17 cellular contexts compared by ENCODE assay signal in genomic region chr18:61731693-61732376, GRCh38.
DNase-seq lines count a peak whose midpoint lies in the region; ATAC-seq, FAIRE-seq and TF ChIP-seq lines count a peak whose summit lies in the region.
"Had no signal": no experiment of that assay in that cellular context is flagged by ENCODE, and none has a peak within 500 bp of the region (broad histone marks: within the 10 kb centered on the region; RNA-seq: fewer than 3 reads in every experiment).

No MANE protein-coding gene starts in this region.

- peaks cover 15% of the 10 kb centered on the region for H3K4me1 ChIP-seq in neural progenitor cell
- peaks cover 6 to 17% (median 11%) of the 10 kb centered on the region in 4 donors for H3K4me1 ChIP-seq in upper lobe of left lung

- no peaks in the 10 kb centered on the region for H3K36me3 Mint-ChIP-seq in neural progenitor cell

- H3K27me3 Mint-ChIP-seq in neural progenitor cell (ENCODE audit: insufficient read depth, low read depth): no peaks in the 10 kb centered on the region

- no peak overlapping the region for H2AFZ ChIP-seq in neural progenitor cell (replicated peaks)
- H2AFZ ChIP-seq: PC-9 had no signal

- TF ChIP-seq EP300 in upper lobe of left lung (IDR thresholded peaks at IDR 0.05): no peak

- H3K9me3 ChIP-seq in neural progenitor cell (ENCODE audit: low read depth) (no peaks in the 10 kb centered on the region), upper lobe of left lung (no peaks in the 10 kb centered on the region)

- no peaks in the 10 kb centered on the region for H3K79me2 ChIP-seq in neural progenitor cell (ENCODE audit: low read depth)

- H4K20me1 ChIP-seq in neural progenitor cell (ENCODE audit: low read depth): no peaks in the 10 kb centered on the region

- peaks cover 3% of the 10 kb centered on the region for H3K9me3 Mint-ChIP-seq in neural progenitor cell
- H3K9me3 Mint-ChIP-seq: CD4-positive, alpha-beta T cell; central memory CD8-positive, alpha-beta T cell had no signal

- no peak overlapping the region for H3K9ac ChIP-seq in neural progenitor cell

- peaks cover 3% of the 10 kb centered on the region for H3F3A ChIP-seq in neural progenitor cell (ENCODE audit: low read depth)

- peaks cover 46% of the 10 kb centered on the region for H3K4me1 Mint-ChIP-seq in neural progenitor cell
- H3K4me1 Mint-ChIP-seq: central memory CD8-positive, alpha-beta T cell had no signal

- H3K36me3 ChIP-seq in neural progenitor cell (no peaks in the 10 kb centered on the region), upper lobe of left lung (no peaks in the 10 kb centered on the region)

- H3K27ac Mint-ChIP-seq in neural progenitor cell: peak overlapping the region; percentile 14
- H3K27ac Mint-ChIP-seq: CD4-positive, alpha-beta T cell had no signal

- H3K4me2 ChIP-seq in neural progenitor cell: no peak overlapping the region
- H3K4me2 ChIP-seq: PC-9 had no signal

- peak overlapping the region; percentile 41 for H3K27ac ChIP-seq in angular gyrus (ENCODE audit: low read depth, low read length)
- H3K27ac ChIP-seq in neural progenitor cell: no peak overlapping the region
- peak overlapping the region in 3 of 4 donors; percentile 61 to 77 (median 76) for H3K27ac ChIP-seq in upper lobe of left lung
- H3K27ac ChIP-seq: PC-9 had no signal

- no peak overlapping the region for H3K4me3 ChIP-seq in fibroblast of pulmonary artery (replicated peaks; ENCODE audit: low read depth, low read length)
- no peak overlapping the region for H3K4me3 ChIP-seq in neural progenitor cell
- H3K4me3 ChIP-seq in upper lobe of left lung: no peak overlapping the region
- H3K4me3 ChIP-seq: PC-9 had no signal

- WGBS in upper lobe of left lung, 2 donors: 80 to 85% methylated on average over 9 of the region's 9 CpGs

- TF ChIP-seq POLR2A in upper lobe of left lung (IDR thresholded peaks at IDR 0.05): no peak
- TF ChIP-seq POLR2A in GM12892 (IDR thresholded peaks at IDR 0.05; ENCODE audit: low read depth, low read length): no peak

- H3K27me3 ChIP-seq in neural progenitor cell (no peaks in the 10 kb centered on the region), upper lobe of left lung (no peaks in the 10 kb centered on the region)

- peak in 1 of 2 donors; percentile 23 for ATAC-seq in upper lobe of left lung (ENCODE audit: low FRiP score in 2 of 2)
- no peak for ATAC-seq in GM21367 (IDR thresholded peaks at IDR 0.05; ENCODE audit: unreplicated experiment)
- ATAC-seq in HG03521 (IDR thresholded peaks at IDR 0.05; ENCODE audit: unreplicated experiment): no peak

- TF ChIP-seq CTCF in fibroblast of pulmonary artery (IDR thresholded peaks at IDR 0.05; ENCODE audit: low read length, missing control alignments): no peak
- TF ChIP-seq CTCF in neural progenitor cell (IDR thresholded peaks at IDR 0.05): no peak
- TF ChIP-seq CTCF in upper lobe of left lung (IDR thresholded peaks at IDR 0.05): no peak

- no peak overlapping the region for H3K4me3 Mint-ChIP-seq in neural progenitor cell
- H3K4me3 Mint-ChIP-seq: CD4-positive, alpha-beta T cell; central memory CD8-positive, alpha-beta T cell had no signal

- DNase-seq in fibroblast of pulmonary artery (ENCODE audit: low read depth) (peak; percentile 38), neural progenitor cell (ENCODE audit: low spot score) (no peak), upper lobe of left lung (no peak), GM12892 (ENCODE audit: insufficient read length) (no peak), NCI-H526 (lab: John Stamatoyannopoulos, UW) (no peak)
- DNase-seq: activated CD4-positive, CD25-positive, alpha-beta regulatory T cell; activated naive CD4-positive, alpha-beta T cell treated with Interleukin-2 at 50 U/mL for 16 hours; CD4-positive, alpha-beta T cell; NCI-H1105 treated with DMSO at 0.1 percent for 48 hours; PC-9; stimulated activated CD4-positive, alpha-beta T cell treated with anti-CD3 and anti-CD28 coated beads, Interleukin-1b, Interleukin-23, amount 100 ng/mL, for 48 hours; stimulated activated CD8-positive, alpha-beta memory T cell treated with anti-CD3 and anti-CD28 coated beads, Interleukin-4, amount 100 ng/mL, for 48 hours had no signal

- no peak for FAIRE-seq in GM12892 (lab: Jason Lieb, UNC)
- FAIRE-seq: G401.6 had no signal
